1 cellular context compared by ENCODE assay signal in genomic region chr11:65787649-65788622, GRCh38.
TF ChIP-seq lines count a peak whose summit lies in the region.

No MANE protein-coding gene starts in this region.

TF ChIP-seq in H1, 55 proteins besides CTCF, POLR2A, EP300 and RAD21:
- TF ChIP-seq CHD1 (IDR thresholded peaks at IDR 0.05; ENCODE audit: low read depth, low read length), result no peak
- TF ChIP-seq RFX5 (IDR thresholded peaks at IDR 0.05; ENCODE audit: borderline replicate concordance, low read depth, low read length), result no peak
- no peak for TF ChIP-seq SRF (IDR thresholded peaks at IDR 0.05; ENCODE audit: low read depth, low read length)
- TF ChIP-seq TEAD4 (IDR thresholded peaks at IDR 0.05; ENCODE audit: low read depth, low read length), result no peak
- no peak for TF ChIP-seq USF2 (IDR thresholded peaks at IDR 0.05; ENCODE audit: low read length)
- TF ChIP-seq ASH2L (IDR thresholded peaks at IDR 0.05; ENCODE audit: low read length), result peak; percentile 76
- TF ChIP-seq PHF8 (conservative IDR thresholded peaks at IDR 0.05; ENCODE audit: low read depth, low read length), result 0 out of 2 replicates have a peak, but pooled peaks have one; percentile 32
- TF ChIP-seq NRF1 (IDR thresholded peaks at IDR 0.05; ENCODE audit: low read depth, low read length), result no peak
- TF ChIP-seq SP4 (IDR thresholded peaks at IDR 0.05; ENCODE audit: low read length), result peak; percentile 24; the same call in 1 of the 2 replicates
- TF ChIP-seq CREB1 (IDR thresholded peaks at IDR 0.05), result no peak
- peak; percentile 35; the same call in 1 of the 2 replicates for TF ChIP-seq EGR1 (IDR thresholded peaks at IDR 0.05; ENCODE audit: borderline replicate concordance, low read depth, low read length)
- TF ChIP-seq POU5F1 (IDR thresholded peaks at IDR 0.05; ENCODE audit: low read depth, low read length), result no peak
- no peak for TF ChIP-seq EZH2 (IDR thresholded peaks at IDR 0.05; ENCODE audit: low read depth, low read length, severe bottlenecking)
- TF ChIP-seq RBBP5 (IDR thresholded peaks at IDR 0.05; ENCODE audit: borderline replicate concordance, low read depth, low read length), result peak; percentile 34
- peak; percentile 10 for TF ChIP-seq TAF7 (optimal IDR thresholded peaks at IDR 0.05; ENCODE audit: borderline replicate concordance, low read depth, low read length)
- TF ChIP-seq E2F6 (IDR thresholded peaks at IDR 0.05), result peak; percentile 70
- 0 out of 2 replicates have a peak, but pooled peaks have one; percentile 7 for TF ChIP-seq TBP (IDR thresholded peaks at IDR 0.05; ENCODE audit: low read depth, low read length)
- peak; percentile 44; the same call in 1 of the 2 replicates for TF ChIP-seq SUZ12 (IDR thresholded peaks at IDR 0.05; ENCODE audit: low read length)
- no peak for TF ChIP-seq TCF12 (IDR thresholded peaks at IDR 0.05; ENCODE audit: low read depth, low read length)
- TF ChIP-seq KDM4A (IDR thresholded peaks at IDR 0.05; ENCODE audit: low read depth, low read length, severe bottlenecking), result peak; percentile 76
- peak; percentile 68 for TF ChIP-seq CTBP2 (IDR thresholded peaks at IDR 0.05; ENCODE audit: borderline replicate concordance, insufficient read depth, insufficient read length, low read length)
- peak; percentile 32 for TF ChIP-seq NANOG (IDR thresholded peaks at IDR 0.05; ENCODE audit: insufficient read depth, low read depth, low read length, poor library complexity, severe bottlenecking)
- TF ChIP-seq RNF2 (IDR thresholded peaks at IDR 0.05; ENCODE audit: borderline replicate concordance, low read depth, low read length, missing control alignments, poor library complexity, severe bottlenecking), result peak; percentile 9
- peak; percentile 64; the same call in 1 of the 2 replicates for TF ChIP-seq SP1 (IDR thresholded peaks at IDR 0.05; ENCODE audit: low read depth, low read length)
